27 cellular contexts compared by ENCODE assay signal in the genomic region with DNA sequence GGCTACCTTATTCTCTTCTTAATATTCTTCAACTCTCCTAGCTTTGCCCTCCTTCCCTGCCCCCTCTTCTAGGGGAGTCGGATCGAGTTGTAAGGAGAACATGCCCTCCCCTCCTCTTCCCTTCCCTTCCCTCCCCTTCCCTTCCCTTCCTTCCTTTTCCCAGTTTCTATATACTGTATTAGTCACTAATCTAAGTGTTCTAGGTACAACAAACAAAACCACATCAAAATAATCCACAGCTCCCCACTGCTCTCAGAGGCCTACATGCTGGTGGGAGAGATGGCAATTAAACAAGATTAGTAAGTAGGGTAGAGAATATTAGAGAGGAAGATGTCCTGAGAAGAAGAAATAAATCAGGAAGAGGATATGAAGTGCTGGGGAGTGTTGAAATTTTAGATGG.
"Had no signal": no experiment of that assay in that cellular context is flagged by ENCODE, and none has a peak within 500 bp of the region (broad histone marks: within the 10 kb centered on the region; RNA-seq: fewer than 3 reads in every experiment).

No MANE protein-coding gene starts in this region.

- H3K27me3 ChIP-seq: left lung, ovary, sigmoid colon, spleen, tibial nerve, uterus had no signal

- H3K4me1 ChIP-seq: left lung, prostate gland, sigmoid colon, uterus had no signal

- H3K27ac ChIP-seq: left lung, lower lobe of right lung, ovary, prostate gland, sigmoid colon, spleen, tibial nerve, uterus had no signal

- H3K4me3 ChIP-seq: left lung, lower lobe of right lung, ovary, prostate gland, sigmoid colon, spleen, tibial nerve, uterus had no signal

- H3K36me3 ChIP-seq: left lung, lower lobe of right lung, ovary, prostate gland, sigmoid colon, spleen, tibial nerve, uterus had no signal

- ATAC-seq: left colon; left lung; lower lobe of right lung; right cardiac atrium; stimulated activated memory B cell treated with anti-CD40 and anti-IgM and Interleukin-4, amounts not matched to agents 10 μg/mL and 1 μg/mL and 100 μg/mL, for 72 hours had no signal

- DNase-seq: hypothalamus; kidney; left colon; left lung; lower lobe of right lung; mammary epithelial cell; mesenchymal stem cell; natural killer cell; nephron progenitor cell; ovary; retina; right cardiac atrium; sigmoid colon; small intestine; stimulated activated CD4-positive, alpha-beta T cell treated with anti-CD3 and anti-CD28 coated beads, Interleukin-4, amount 100 ng/mL, for 4 hours; stimulated activated CD8-positive, alpha-beta memory T cell treated with anti-CD3 and anti-CD28 coated beads, Interleukin-4, amount 100 ng/mL, for 48 hours; stimulated activated naive CD4-positive, alpha-beta T cell treated with Interleukin-2 at 50 U/mL for 16 hours; stimulated activated naive CD8-positive, alpha-beta T cell treated with anti-CD3 and anti-CD28 coated beads, Interleukin-15, amount 100 ng/mL, for 72 hours; substantia nigra; uterus had no signal

- H3K9me3 Mint-ChIP-seq: immature natural killer cell; natural killer cell; nephron progenitor cell; stimulated activated memory B cell treated with anti-CD40 and anti-IgM and Interleukin-4, amounts not matched to agents 10 μg/mL and 1 μg/mL and 100 μg/mL, for 72 hours; stimulated activated naive CD8-positive, alpha-beta T cell treated with anti-CD3 and anti-CD28 coated beads, Interleukin-15, amount 100 ng/mL, for 72 hours; type B pancreatic cell had no signal

- H3K9me3 ChIP-seq: left lung, lower lobe of right lung, ovary, prostate gland, sigmoid colon, spleen, tibial nerve, uterus had no signal

- H3K36me3 Mint-ChIP-seq: immature natural killer cell; natural killer cell; stimulated activated memory B cell treated with anti-CD40 and anti-IgM and Interleukin-4, amounts not matched to agents 10 μg/mL and 1 μg/mL and 100 μg/mL, for 72 hours had no signal

- H3K27ac Mint-ChIP-seq: nephron progenitor cell; stimulated activated memory B cell treated with anti-CD40 and anti-IgM and Interleukin-4, amounts not matched to agents 10 μg/mL and 1 μg/mL and 100 μg/mL, for 72 hours; type B pancreatic cell had no signal

- FAIRE-seq: islet of Langerhans, kidney, small intestine had no signal

- H3K27me3 Mint-ChIP-seq: stimulated activated memory B cell treated with anti-CD40 and anti-IgM and Interleukin-4, amounts not matched to agents 10 μg/mL and 1 μg/mL and 100 μg/mL, for 72 hours; stimulated activated naive CD8-positive, alpha-beta T cell treated with anti-CD3 and anti-CD28 coated beads, Interleukin-15, amount 100 ng/mL, for 72 hours had no signal

- H3K4me3 Mint-ChIP-seq: nephron progenitor cell; stimulated activated memory B cell treated with anti-CD40 and anti-IgM and Interleukin-4, amounts not matched to agents 10 μg/mL and 1 μg/mL and 100 μg/mL, for 72 hours; stimulated activated naive CD8-positive, alpha-beta T cell treated with anti-CD3 and anti-CD28 coated beads, Interleukin-15, amount 100 ng/mL, for 72 hours; type B pancreatic cell had no signal
